Comparison of ENCODE assay signal across 7 cellular contexts in genomic region chr14:74800780-74801179, GRCh38.
"Had no signal": no experiment of that assay in that cellular context is flagged by ENCODE, and none has a peak within 500 bp of the region (broad histone marks: within the 10 kb centered on the region; RNA-seq: fewer than 3 reads in every experiment).

No MANE protein-coding gene starts in this region.

- H3K4me3 ChIP-seq: GM23248, HAP-1 had no signal

- DNase-seq: GM23248, GOT3, H7, HFFc6, KG1 had no signal

- H2AFZ ChIP-seq: GM23248 had no signal

- H3K9me3 ChIP-seq: HAP-1 had no signal

- ATAC-seq: HCT116 had no signal

- H3K9ac ChIP-seq: GM23248 had no signal

- H3K27ac ChIP-seq: GM23248 had no signal

- H3K4me1 ChIP-seq: HAP-1 had no signal
